ENCODE assay signal across 1 cellular context in genomic region chr4:74080351-74080750, GRCh38. TPM values are rescaled to one million over a fixed set of nuclear protein-coding genes. Genes with fewer than 3 reads are reported as not detected.
"Had no signal": no experiment of that assay in that cellular context is flagged by ENCODE, and none has a peak within 500 bp of the region (broad histone marks: within the 10 kb centered on the region; RNA-seq: fewer than 3 reads in every experiment).

No MANE protein-coding gene starts in this region.

RNA-seq across cellular contexts. Expression of gene CXCL2, which starts 18.6 kb away (rescaled TPM):
- total RNA-seq: M059J had no signal
